ENCODE assay signal across 7 cellular contexts in the genomic region with DNA sequence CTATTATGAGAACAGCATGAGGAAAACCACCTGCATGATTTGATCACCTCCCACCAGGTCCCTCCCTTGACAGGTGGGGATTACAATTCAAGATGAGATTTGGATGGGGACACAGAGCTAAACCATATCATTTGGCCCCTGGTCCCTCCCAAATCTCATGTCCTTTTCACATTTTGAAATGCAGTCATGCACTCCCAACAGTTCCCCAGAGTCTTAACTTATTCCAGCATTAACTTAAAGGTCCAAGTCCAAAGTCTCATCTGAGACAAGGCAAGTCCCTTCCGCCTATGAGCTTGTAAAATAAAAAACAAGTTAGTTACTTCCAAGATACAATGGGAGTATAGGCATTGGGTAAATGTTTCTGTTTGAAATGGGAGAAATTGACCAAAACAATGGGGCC.
DNase-seq lines count a peak whose midpoint lies in the region; ATAC-seq, FAIRE-seq and TF ChIP-seq lines count a peak whose summit lies in the region.
"Not testable (repeated sequence)": the region's sequence is repeated elsewhere in the genome, so short reads cannot be mapped to it uniquely, and the experiment has no call there.

No MANE protein-coding gene starts in this region.

- CTCF ChIA-PET in HepG2 (lab: Yijun Ruan, JAX; ENCODE audit: low intra/inter-chr PET ratio, low total read pairs): not testable (repeated sequence)

- TF ChIP-seq POLR2A in HepG2 (IDR thresholded peaks at IDR 0.05; ENCODE audit: insufficient read depth in 1 of 2, low read depth in 2 of 2, low read length in 2 of 2); transverse colon (IDR thresholded peaks at IDR 0.05): not testable (repeated sequence)

- 97% methylated on average over 1 of the region's 1 CpG for WGBS in HepG2 (ENCODE audit: low lambda C conversion rate)
- WGBS in small intestine, 3 donors: 26 to 77% (median 47%) methylated on average over 1 of the region's 1 CpG
- 57 to 71% methylated on average over 1 of the region's 1 CpG for WGBS in transverse colon (ENCODE audit: low coverage in 1 of 2), 2 donors

- BruUV-seq in HepG2 (replicated peaks; lab: Mats Ljungman, UMichigan): not testable (repeated sequence)

- H3K27me3 ChIP-seq in colonic mucosa; HepG2 (ENCODE audit: control insufficient read depth in 1 of 2, insufficient read depth in 2 of 2, low read length in 2 of 2); mucosa of rectum (ENCODE audit: control insufficient read depth in 2 of 2, insufficient read depth in 2 of 2, low read length in 2 of 2); small intestine (ENCODE audit: control insufficient read depth in 2 of 2, insufficient read depth in 2 of 2, low read length in 2 of 2); transverse colon: not testable (repeated sequence)

- H4K20me1 ChIP-seq in HepG2 (ENCODE audit: insufficient read depth, low read length): not testable (repeated sequence)

- TF ChIP-seq CTCF in colonic mucosa (IDR thresholded peaks at IDR 0.05); HepG2 (CRISPR knock-in tag; IDR thresholded peaks at IDR 0.05); mucosa of descending colon (IDR thresholded peaks at IDR 0.05); transverse colon (IDR thresholded peaks at IDR 0.05): not testable (repeated sequence)

- not testable (repeated sequence) for H3K79me2 ChIP-seq in HepG2 (ENCODE audit: insufficient read depth, low read length)

- not testable (repeated sequence) for H3K4me3 ChIP-seq in colonic mucosa; HepG2 (replicated peaks in 1 of 3; ENCODE audit: insufficient read depth in 1 of 3, low read depth in 2 of 3, low read length in 3 of 3); mucosa of descending colon; mucosa of rectum (ENCODE audit: low read length in 2 of 2); small intestine (ENCODE audit: low read depth in 1 of 2, low read length in 2 of 2); transverse colon

- H3K9ac ChIP-seq in colonic mucosa (ENCODE audit: low read depth in 2 of 2, low read length in 2 of 2); HepG2 (ENCODE audit: insufficient read depth, low read depth, low read length); mucosa of rectum (ENCODE audit: low read depth in 1 of 2, low read length in 2 of 2): not testable (repeated sequence)

- in situ Hi-C loops in HepG2 (cut with HindIII; ENCODE audit: extremely low pct_ligation_motif_present, low pct_unique_long_range_greater_than_20kb); transverse colon (cut with MboI; ENCODE audit: low pct_ligation_motif_present in 1 of 4, low pct_unique_long_range_greater_than_20kb in 1 of 4, low sequenced_read_pairs in 3 of 4): not testable (repeated sequence)

- not testable (repeated sequence) for FAIRE-seq in HepG2 (lab: Jason Lieb, UNC); small intestine (lab: Jason Lieb, UNC)

- H2AFZ ChIP-seq in HepG2 (ENCODE audit: low read length): not testable (repeated sequence)

- intact Hi-C loops in colonic mucosa (cut with DNase I); left colon (cut with DNase I, micrococcal nuclease); HepG2 (cut with micrococcal nuclease; ENCODE audit: unreplicated experiment); mucosa of descending colon (cut with DNase I, micrococcal nuclease); transverse colon (cut with DNase I; ENCODE audit: low total_unique reads): not testable (repeated sequence)

- H3K4me1 ChIP-seq in colonic mucosa; mucosa of descending colon (ENCODE audit: low read depth); mucosa of rectum (ENCODE audit: control insufficient read depth in 2 of 2, insufficient read depth in 2 of 2, low read length in 2 of 2); small intestine (ENCODE audit: control insufficient read depth in 2 of 2, insufficient read depth in 1 of 2, low read depth in 1 of 2, low read length in 1 of 2): not testable (repeated sequence)
- H3K4me1 ChIP-seq in HepG2 (ENCODE audit: insufficient read depth, low read length): peaks cover 17% of the 10 kb centered on the region
- peaks cover 0 to 15% (median 2%) of the 10 kb centered on the region in 4 donors for H3K4me1 ChIP-seq in transverse colon

- not testable (repeated sequence) for TF ChIP-seq RAD21 in HepG2 (CRISPR knock-in tag; IDR thresholded peaks at IDR 0.05)

- POLR2A ChIA-PET in HepG2 (lab: Yijun Ruan, JAX): not testable (repeated sequence)

- not testable (repeated sequence) for TF ChIP-seq EP300 in HepG2 (IDR thresholded peaks at IDR 0.05; ENCODE audit: low read depth in 2 of 2, low read length in 2 of 2); HepG2 (CRISPR knock-in tag; IDR thresholded peaks at IDR 0.05; ENCODE audit: borderline replicate concordance); transverse colon (IDR thresholded peaks at IDR 0.05; ENCODE audit: low read depth)

- not testable (repeated sequence) for H3K4me2 ChIP-seq in HepG2 (ENCODE audit: low read depth, low read length)

- DNase-seq in colonic mucosa; left colon; HepG2 (ENCODE audit: low spot score); transverse colon: not testable (repeated sequence)
- DNase-seq in mucosa of descending colon: peak in 1 of 3 donors; percentile 16
- DNase-seq in small intestine: peak; percentile 78

- peak; percentile 89 for ATAC-seq in left colon
- ATAC-seq in HepG2: not testable (repeated sequence)
- peak; percentile 65 for ATAC-seq in mucosa of descending colon

- not testable (repeated sequence) for H3K9me3 ChIP-seq in colonic mucosa; mucosa of rectum (ENCODE audit: control insufficient read depth in 2 of 2, low read length in 2 of 2); small intestine (ENCODE audit: control insufficient read depth, low read depth)
- peaks cover 22% of the 10 kb centered on the region for H3K9me3 ChIP-seq in HepG2 (ENCODE audit: low read length)
- peaks cover 28% of the 10 kb centered on the region for H3K9me3 ChIP-seq in mucosa of descending colon
- H3K9me3 ChIP-seq in transverse colon: peaks cover 24 to 26% of the 10 kb centered on the region in 2 donors

- H3K27ac ChIP-seq in colonic mucosa: peak overlapping the region; percentile 10
- H3K27ac ChIP-seq in HepG2 (ENCODE audit: extremely low read length, insufficient read depth, low read length); small intestine (ENCODE audit: low read depth in 1 of 2, low read length in 1 of 2): not testable (repeated sequence)
- peak overlapping the region; percentile 35 to 38 for H3K27ac ChIP-seq in mucosa of rectum (ENCODE audit: low read depth in 2 of 2, low read length in 2 of 2)
- peak overlapping the region; percentile 43 to 62 (median 48) for H3K27ac ChIP-seq in transverse colon

- not testable (repeated sequence) for H3K36me3 ChIP-seq in colonic mucosa; HepG2 (replicated peaks in 1 of 2; ENCODE audit: control insufficient read depth in 1 of 2, insufficient read depth in 2 of 2, low read length in 2 of 2); mucosa of descending colon (ENCODE audit: low read depth); mucosa of rectum (ENCODE audit: control insufficient read depth in 2 of 2, insufficient read depth in 2 of 2, low read length in 2 of 2); small intestine (ENCODE audit: control insufficient read depth in 2 of 2, insufficient read depth in 2 of 2, low read length in 2 of 2); transverse colon

TF ChIP-seq in HepG2, 621 proteins besides CTCF, POLR2A, EP300 and RAD21:
- TF ChIP-seq CREBL2 (CRISPR knock-in tag; IDR thresholded peaks at IDR 0.05; ENCODE audit: borderline replicate concordance): 0 out of 2 replicates have a peak, but pooled peaks have one; percentile 49
- 0 out of 2 replicates have a peak, but pooled peaks have one; percentile 52 for TF ChIP-seq ZNF556 (CRISPR knock-in tag; IDR thresholded peaks at IDR 0.05; ENCODE audit: borderline replicate concordance)
TF ChIP-seq in HepG2: peak in this region for 2; not testable (repeated sequence) for 619.
